ENCODE assay signal across 26 cellular contexts in the genomic region with DNA sequence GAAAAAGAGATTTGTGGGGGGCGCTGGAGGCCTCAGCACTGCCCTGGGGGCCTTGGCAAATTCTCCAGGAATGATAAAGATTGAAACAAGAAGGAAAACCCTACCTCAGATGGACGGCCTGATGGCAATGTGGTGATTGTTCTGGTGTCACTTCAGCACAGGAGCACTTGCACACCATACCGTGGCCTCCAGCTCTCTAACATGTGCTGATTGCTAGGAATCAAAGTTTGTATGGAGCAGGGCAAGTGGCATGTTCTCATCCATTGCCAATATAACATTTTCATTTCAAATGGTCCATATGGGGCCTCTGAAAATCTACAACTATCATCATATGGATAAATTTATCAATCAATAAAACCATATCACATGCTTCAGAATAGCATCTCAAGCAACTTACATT.
"Had no signal": no experiment of that assay in that cellular context is flagged by ENCODE, and none has a peak within 500 bp of the region (broad histone marks: within the 10 kb centered on the region; RNA-seq: fewer than 3 reads in every experiment).

No MANE protein-coding gene starts in this region.

- H3K27ac ChIP-seq: breast epithelium, WERI-Rb-1 had no signal

- H3K36me3 ChIP-seq: breast epithelium, WERI-Rb-1 had no signal

- H3K27ac Mint-ChIP-seq: activated CD4-positive, alpha-beta T cell treated with anti-CD3 and anti-CD28 coated beads, Interleukin-2, amount 10 ng/mL, durations not matched to agents 24 days and 14 days; activated CD8-positive, alpha-beta memory T cell treated with anti-CD3 and anti-CD28 coated beads, Interleukin-2, amount 10 ng/mL, durations not matched to agents 7 days and 5 days; activated naive CD4-positive, alpha-beta T cell treated with anti-CD3 and anti-CD28 coated beads, Interleukin-2, amount 50 U/mL, for 24 hours; activated T-cell treated with anti-CD3 and anti-CD28 coated beads, Interleukin-2, amount 50 U/mL, for 24 hours; activated T-helper 1 cell treated with anti-CD3 and anti-CD28 coated beads, Interleukin-12 subunit alpha, Interleukin-12 subunit beta, Interleukin-2, Interleukin-4 antibody, amounts not matched to agents 30 ng/mL and 10 ng/mL and 1 ng/mL, durations not matched to agents 14 hours and 24 hours and 36 hours had no signal

- H3K9me3 ChIP-seq: breast epithelium, SK-N-SH had no signal

- H3K36me3 Mint-ChIP-seq: activated CD8-positive, alpha-beta memory T cell treated with anti-CD3 and anti-CD28 coated beads, Interleukin-2, amount 10 ng/mL, durations not matched to agents 7 days and 5 days; activated naive CD4-positive, alpha-beta T cell treated with anti-CD3 and anti-CD28 coated beads, Interleukin-2, amount 50 U/mL, for 24 hours had no signal

- H3K27me3 ChIP-seq: breast epithelium had no signal

- H3K4me1 ChIP-seq: breast epithelium had no signal

- DNase-seq: activated CD4-positive, alpha-beta T cell treated with anti-CD3 and anti-CD28 coated beads, Interleukin-2, amount 10 ng/mL, durations not matched to agents 24 days and 14 days; activated CD4-positive, alpha-beta T cell treated with anti-CD3 and anti-CD28 coated beads, Interleukin-2, amount 50 U/mL, for 48 hours; activated CD8-positive, alpha-beta memory T cell treated with anti-CD3 and anti-CD28 coated beads, Interleukin-2, amount 10 ng/mL, durations not matched to agents 7 days and 5 days; activated effector memory CD4-positive, alpha-beta T cell treated with Interleukin-2 at 50 U/mL for 16 hours; activated naive CD4-positive, alpha-beta T cell; activated T-cell treated with anti-CD3 and anti-CD28 coated beads, Interleukin-2, amount 50 U/mL, for 24 hours; aorta; caudate nucleus; NCI-H1048; NCI-H146; NCI-H187 treated with DMSO at 0.1 percent for 48 hours; NCI-H2081 treated with DMSO at 0.1 percent for 48 hours; NCI-H510A; NCI-H526 treated with DMSO at 0.1 percent for 48 hours; NK-92 treated with Interleukin-12 subunit alpha and Interleukin-12 subunit beta, amount 100 ng/mL, for 24 hours; OCI-M1; RPMI8226; SK-N-SH; T-helper 1 cell; WERI-Rb-1 had no signal

- ATAC-seq: activated CD4-positive, CD25-positive, alpha-beta regulatory T cell treated with anti-CD3 and anti-CD28 coated beads, Interleukin-2, amount 50 U/mL, for 24 hours; activated CD8-positive, alpha-beta memory T cell treated with anti-CD3 and anti-CD28 coated beads, Interleukin-2, amount 10 ng/mL, durations not matched to agents 7 days and 5 days; Panc1; Right ventricle myocardium inferior had no signal

- H3K9ac ChIP-seq: SK-N-SH had no signal

- H3K4me3 ChIP-seq: breast epithelium had no signal

- H3K27me3 Mint-ChIP-seq: activated CD4-positive, alpha-beta T cell treated with anti-CD3 and anti-CD28 coated beads, Interleukin-2, amount 10 ng/mL, durations not matched to agents 24 days and 14 days; activated CD8-positive, alpha-beta memory T cell treated with anti-CD3 and anti-CD28 coated beads, Interleukin-2, amount 10 ng/mL, durations not matched to agents 7 days and 5 days; activated naive CD4-positive, alpha-beta T cell treated with anti-CD3 and anti-CD28 coated beads, Interleukin-2, amount 50 U/mL, for 24 hours; activated T-cell treated with anti-CD3 and anti-CD28 coated beads, Interleukin-2, amount 50 U/mL, for 24 hours had no signal

- H3K4me1 Mint-ChIP-seq: activated CD4-positive, alpha-beta T cell treated with anti-CD3 and anti-CD28 coated beads, Interleukin-2, amount 10 ng/mL, durations not matched to agents 24 days and 14 days; activated CD8-positive, alpha-beta memory T cell treated with anti-CD3 and anti-CD28 coated beads, Interleukin-2, amount 10 ng/mL, durations not matched to agents 7 days and 5 days; activated naive CD4-positive, alpha-beta T cell treated with anti-CD3 and anti-CD28 coated beads, Interleukin-2, amount 50 U/mL, for 24 hours had no signal

- H3K4me3 Mint-ChIP-seq: activated CD4-positive, alpha-beta T cell treated with anti-CD3 and anti-CD28 coated beads, Interleukin-2, amount 10 ng/mL, durations not matched to agents 24 days and 14 days; activated CD8-positive, alpha-beta memory T cell treated with anti-CD3 and anti-CD28 coated beads, Interleukin-2, amount 10 ng/mL, durations not matched to agents 7 days and 5 days; activated naive CD4-positive, alpha-beta T cell treated with anti-CD3 and anti-CD28 coated beads, Interleukin-2, amount 50 U/mL, for 24 hours; activated T-cell treated with anti-CD3 and anti-CD28 coated beads, Interleukin-2, amount 50 U/mL, for 24 hours; activated T-helper 1 cell treated with anti-CD3 and anti-CD28 coated beads, Interleukin-12 subunit alpha, Interleukin-12 subunit beta, Interleukin-2, Interleukin-4 antibody, amounts not matched to agents 30 ng/mL and 10 ng/mL and 1 ng/mL, durations not matched to agents 14 hours and 24 hours and 36 hours had no signal

- H3K9me3 Mint-ChIP-seq: activated CD4-positive, alpha-beta T cell treated with anti-CD3 and anti-CD28 coated beads, Interleukin-2, amount 10 ng/mL, durations not matched to agents 24 days and 14 days; activated T-cell treated with anti-CD3 and anti-CD28 coated beads, Interleukin-2, amount 50 U/mL, for 24 hours; activated T-helper 1 cell treated with anti-CD3 and anti-CD28 coated beads, Interleukin-12 subunit alpha, Interleukin-12 subunit beta, Interleukin-2, Interleukin-4 antibody, amounts not matched to agents 30 ng/mL and 10 ng/mL and 1 ng/mL, durations not matched to agents 14 hours and 24 hours and 36 hours had no signal
